ENCODE assay signal across 3 cellular contexts in genomic region chr4:39274503-39274902, GRCh38.
A peak's percentile ranks its signal among the peaks of the same experiment; 100 is the strongest.
TF ChIP-seq lines count a peak whose summit lies in the region.

No MANE protein-coding gene starts in this region.

TF ChIP-seq in SK-N-SH, 30 proteins besides CTCF, POLR2A, EP300 and RAD21:
- TF ChIP-seq PBX3 (IDR thresholded peaks at IDR 0.05), result no peak
- 0 out of 2 replicates have a peak, but pooled peaks have one; percentile 60 for TF ChIP-seq RCOR1 (IDR thresholded peaks at IDR 0.05; ENCODE audit: low read length)
- no peak for TF ChIP-seq FOSL2 (IDR thresholded peaks at IDR 0.05; ENCODE audit: borderline replicate concordance, low read depth)
- TF ChIP-seq RXRA (IDR thresholded peaks at IDR 0.05; ENCODE audit: borderline replicate concordance, low read depth), result no peak

TF ChIP-seq in SK-N-SH treated with all-trans-retinoic acid at 6 μM for 48 hours, 23 proteins besides CTCF, POLR2A, EP300 and RAD21 (continued from another document):
- no peak for TF ChIP-seq CSRNP3 (CRISPR knock-in tag; IDR thresholded peaks at IDR 0.05)
- TF ChIP-seq ZC3H10 (CRISPR knock-in tag; IDR thresholded peaks at IDR 0.05), result no peak
- no peak for TF ChIP-seq ISL1 (CRISPR knock-in tag; IDR thresholded peaks at IDR 0.05)
- no peak for TF ChIP-seq TSHZ2 (CRISPR knock-in tag; IDR thresholded peaks at IDR 0.05)
- TF ChIP-seq PPARA (CRISPR knock-in tag; IDR thresholded peaks at IDR 0.05; ENCODE audit: borderline replicate concordance), result no peak
- TF ChIP-seq CREB5 (CRISPR knock-in tag; IDR thresholded peaks at IDR 0.05; ENCODE audit: low read depth), result no peak
- no peak for TF ChIP-seq ZNF8 (CRISPR knock-in tag; IDR thresholded peaks at IDR 0.05)
- TF ChIP-seq TOX (CRISPR knock-in tag; IDR thresholded peaks at IDR 0.05; ENCODE audit: borderline replicate concordance), result no peak
- TF ChIP-seq ZFP3 (CRISPR knock-in tag; IDR thresholded peaks at IDR 0.05), result no peak
- TF ChIP-seq POU6F1 (CRISPR knock-in tag; IDR thresholded peaks at IDR 0.05; ENCODE audit: borderline replicate concordance, low read depth), result no peak
- TF ChIP-seq ZFP30 (CRISPR knock-in tag; IDR thresholded peaks at IDR 0.05), result no peak
- no peak for TF ChIP-seq ZNF565 (CRISPR knock-in tag; conservative IDR thresholded peaks at IDR 0.05; ENCODE audit: low read depth)
- no peak for TF ChIP-seq RARB (CRISPR knock-in tag; IDR thresholded peaks at IDR 0.05)
- no peak for TF ChIP-seq SNAI2 (CRISPR knock-in tag; IDR thresholded peaks at IDR 0.05)
TF ChIP-seq in SK-N-SH treated with all-trans-retinoic acid at 6 μM for 48 hours: peak in this region for 0.

TF ChIP-seq in HepG2, 621 proteins besides CTCF, POLR2A, EP300 and RAD21 (continued from another document and continues in another):
- TF ChIP-seq JUND (CRISPR knock-in tag; IDR thresholded peaks at IDR 0.05) (0 out of 2 replicates have a peak, but pooled peaks have one; percentile 26), PAXIP1 (CRISPR knock-in tag; conservative IDR thresholded peaks at IDR 0.05) (peak; percentile 86), FOXA3 (CRISPR knock-in tag; IDR thresholded peaks at IDR 0.05) (peak; percentile 29; the same call in 1 of the 2 replicates), RCOR2 (CRISPR knock-in tag; IDR thresholded peaks at IDR 0.05) (no peak), ZSCAN22 (CRISPR knock-in tag; IDR thresholded peaks at IDR 0.05) (no peak), ZNF263 (CRISPR knock-in tag; IDR thresholded peaks at IDR 0.05) (0 out of 2 replicates have a peak, but pooled peaks have one; percentile 15), ARNTL (CRISPR knock-in tag; IDR thresholded peaks at IDR 0.05) (no peak), RBAK (CRISPR knock-in tag; IDR thresholded peaks at IDR 0.05) (no peak), FOSL1 (CRISPR knock-in tag; IDR thresholded peaks at IDR 0.05; ENCODE audit: borderline replicate concordance) (no peak), ZKSCAN8 (CRISPR knock-in tag; IDR thresholded peaks at IDR 0.05; ENCODE audit: borderline replicate concordance) (no peak), ZNF564 (CRISPR knock-in tag; IDR thresholded peaks at IDR 0.05) (peak; percentile 94; the same call in 1 of the 2 replicates), ATAD3A (CRISPR knock-in tag; IDR thresholded peaks at IDR 0.05) (no peak), ZNF616 (CRISPR knock-in tag; IDR thresholded peaks at IDR 0.05; ENCODE audit: low read depth) (no peak), ZBTB21 (CRISPR knock-in tag; IDR thresholded peaks at IDR 0.05) (no peak), KAT7 (CRISPR knock-in tag; IDR thresholded peaks at IDR 0.05; ENCODE audit: borderline replicate concordance) (no peak), FLYWCH1 (CRISPR knock-in tag; IDR thresholded peaks at IDR 0.05) (no peak), NCOA1 (CRISPR knock-in tag; IDR thresholded peaks at IDR 0.05) (no peak), ZMAT5 (CRISPR knock-in tag; IDR thresholded peaks at IDR 0.05; ENCODE audit: borderline replicate concordance, low read depth) (no peak), HNF4G (IDR thresholded peaks at IDR 0.05; ENCODE audit: borderline replicate concordance, low read depth, low read length) (peak; percentile 48; the same call in 1 of the 2 replicates), HNF4G (CRISPR knock-in tag; IDR thresholded peaks at IDR 0.05; ENCODE audit: borderline replicate concordance, low read depth) (no peak), NCOR1 (IDR thresholded peaks at IDR 0.05; ENCODE audit: borderline replicate concordance, low read length) (peak; percentile 31; the same call in 1 of the 2 replicates), THRA (CRISPR knock-in tag; IDR thresholded peaks at IDR 0.05; ENCODE audit: borderline replicate concordance) (peak; percentile 40; the same call in 1 of the 2 replicates), ZNF546 (CRISPR knock-in tag; conservative IDR thresholded peaks at IDR 0.05) (no peak), MTA3 (CRISPR knock-in tag; IDR thresholded peaks at IDR 0.05) (no peak), IKZF4 (CRISPR knock-in tag; IDR thresholded peaks at IDR 0.05; ENCODE audit: borderline replicate concordance, low read depth, not compliant biosample characterization) (no peak), ATF3 (CRISPR knock-in tag; IDR thresholded peaks at IDR 0.05) (no peak), TOPORS (CRISPR knock-in tag; IDR thresholded peaks at IDR 0.05) (no peak), MLX (CRISPR knock-in tag; IDR thresholded peaks at IDR 0.05) (no peak), MEIS2 (CRISPR knock-in tag; IDR thresholded peaks at IDR 0.05) (no peak; the same call in none of the 2 replicates), ZNF251 (CRISPR knock-in tag; IDR thresholded peaks at IDR 0.05) (no peak), AKNA (CRISPR knock-in tag; IDR thresholded peaks at IDR 0.05; ENCODE audit: borderline replicate concordance) (no peak), ZFP1 (CRISPR knock-in tag; IDR thresholded peaks at IDR 0.05) (no peak), HDAC1 (CRISPR knock-in tag; IDR thresholded peaks at IDR 0.05) (no peak; the same call in 1 of the 2 replicates), DDIT3 (CRISPR knock-in tag; IDR thresholded peaks at IDR 0.05) (no peak), ZNF136 (CRISPR knock-in tag; IDR thresholded peaks at IDR 0.05; ENCODE audit: low read depth) (no peak), SRSF1 (optimal IDR thresholded peaks at IDR 0.05; ENCODE audit: low read depth, low read length) (no peak), HDAC6 (IDR thresholded peaks at IDR 0.05; ENCODE audit: low read depth, low read length) (no peak), ETV6 (CRISPR knock-in tag; conservative IDR thresholded peaks at IDR 0.05) (no peak), CEBPZ (IDR thresholded peaks at IDR 0.05; ENCODE audit: low read length) (no peak), LRRFIP1 (CRISPR knock-in tag; conservative IDR thresholded peaks at IDR 0.05) (no peak), ZNF44 (CRISPR knock-in tag; IDR thresholded peaks at IDR 0.05) (no peak)
